Comparison of ENCODE assay signal across 30 cellular contexts in the genomic region with DNA sequence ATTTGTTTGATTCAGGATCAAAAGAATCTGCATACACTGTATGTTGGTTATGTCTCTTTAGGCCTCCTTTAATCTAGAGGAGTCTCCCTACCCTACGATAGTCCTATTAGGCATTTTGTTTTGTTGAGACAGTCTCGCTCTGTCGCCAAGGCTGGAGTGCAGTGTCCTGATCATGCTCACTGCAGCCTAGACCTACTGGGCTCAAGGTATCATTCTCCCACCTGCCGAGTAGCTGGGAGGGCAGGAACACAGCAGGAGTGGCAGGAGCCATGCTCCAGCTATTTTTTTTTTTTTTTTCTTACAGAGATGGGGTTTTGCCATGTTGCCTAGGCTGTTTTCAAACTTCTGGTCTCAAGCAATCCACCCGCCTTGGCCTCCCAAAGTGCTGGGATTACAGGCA.
"Had no signal": no experiment of that assay in that cellular context is flagged by ENCODE, and none has a peak within 500 bp of the region (broad histone marks: within the 10 kb centered on the region; RNA-seq: fewer than 3 reads in every experiment).

No MANE protein-coding gene starts in this region.

- H3K9me3 ChIP-seq: adrenal gland, body of pancreas, esophagus muscularis mucosa, gastrocnemius medialis, heart left ventricle had no signal

- H3K4me3 Mint-ChIP-seq: activated CD4-positive, alpha-beta memory T cell treated with anti-CD3 and anti-CD28 coated beads, Interleukin-2, amount 10 ng/mL, durations not matched to agents 7 days and 5 days; activated CD4-positive, alpha-beta T cell treated with anti-CD3 and anti-CD28 coated beads, Interleukin-2, amount 10 ng/mL, durations not matched to agents 7 days and 5 days; activated naive CD4-positive, alpha-beta T cell treated with anti-CD3 and anti-CD28 coated beads for 36 hours; activated naive CD4-positive, alpha-beta T cell treated with anti-CD3 and anti-CD28 coated beads, Interleukin-2, amount 50 U/mL, for 24 hours; activated naive CD8-positive, alpha-beta T cell treated with anti-CD3 and anti-CD28 coated beads for 36 hours; activated naive CD8-positive, alpha-beta T cell treated with anti-CD3 and anti-CD28 coated beads, Interleukin-2, amount 50 U/mL, for 24 hours; activated T-cell treated with anti-CD3 and anti-CD28 coated beads, Interleukin-2, amount 50 U/mL, for 24 hours; activated T-cell treated with anti-CD3 and anti-CD28 coated beads, Interleukin-2, amount 50 U/mL, for 72 hours; effector memory CD8-positive, alpha-beta T cell had no signal

- H3K27ac ChIP-seq: adrenal gland, body of pancreas, esophagus muscularis mucosa, foreskin keratinocyte, gastrocnemius medialis, heart left ventricle had no signal

- H3K27me3 ChIP-seq: adrenal gland, body of pancreas, esophagus muscularis mucosa, foreskin keratinocyte, gastrocnemius medialis, heart left ventricle had no signal

- FAIRE-seq: colon had no signal

- H3K27ac Mint-ChIP-seq: activated CD4-positive, alpha-beta memory T cell treated with anti-CD3 and anti-CD28 coated beads, Interleukin-2, amount 10 ng/mL, durations not matched to agents 7 days and 5 days; activated CD4-positive, alpha-beta T cell treated with anti-CD3 and anti-CD28 coated beads, Interleukin-2, amount 10 ng/mL, durations not matched to agents 7 days and 5 days; activated naive CD4-positive, alpha-beta T cell treated with anti-CD3 and anti-CD28 coated beads for 36 hours; activated naive CD4-positive, alpha-beta T cell treated with anti-CD3 and anti-CD28 coated beads, Interleukin-2, amount 50 U/mL, for 24 hours; activated naive CD8-positive, alpha-beta T cell treated with anti-CD3 and anti-CD28 coated beads for 36 hours; activated naive CD8-positive, alpha-beta T cell treated with anti-CD3 and anti-CD28 coated beads, Interleukin-2, amount 50 U/mL, for 24 hours; activated T-cell treated with anti-CD3 and anti-CD28 coated beads, Interleukin-2, amount 50 U/mL, for 24 hours; activated T-cell treated with anti-CD3 and anti-CD28 coated beads, Interleukin-2, amount 50 U/mL, for 72 hours; effector memory CD8-positive, alpha-beta T cell had no signal

- H3K4me1 ChIP-seq: adrenal gland, body of pancreas, esophagus muscularis mucosa, foreskin keratinocyte had no signal

- H3K9me3 Mint-ChIP-seq: activated CD4-positive, alpha-beta memory T cell treated with anti-CD3 and anti-CD28 coated beads, Interleukin-2, amount 10 ng/mL, durations not matched to agents 7 days and 5 days; activated CD4-positive, alpha-beta T cell treated with anti-CD3 and anti-CD28 coated beads, Interleukin-2, amount 10 ng/mL, durations not matched to agents 7 days and 5 days; activated naive CD4-positive, alpha-beta T cell treated with anti-CD3 and anti-CD28 coated beads for 36 hours; activated naive CD4-positive, alpha-beta T cell treated with anti-CD3 and anti-CD28 coated beads, Interleukin-2, amount 50 U/mL, for 24 hours; activated naive CD8-positive, alpha-beta T cell treated with anti-CD3 and anti-CD28 coated beads for 36 hours; activated naive CD8-positive, alpha-beta T cell treated with anti-CD3 and anti-CD28 coated beads, Interleukin-2, amount 50 U/mL, for 24 hours; activated T-cell treated with anti-CD3 and anti-CD28 coated beads, Interleukin-2, amount 50 U/mL, for 24 hours; activated T-cell treated with anti-CD3 and anti-CD28 coated beads, Interleukin-2, amount 50 U/mL, for 72 hours; effector memory CD8-positive, alpha-beta T cell had no signal

- ATAC-seq: activated naive CD8-positive, alpha-beta T cell treated with anti-CD3 and anti-CD28 coated beads, Interleukin-2, amount 50 U/mL, for 24 hours; activated T-cell treated with anti-CD3 and anti-CD28 coated beads, Interleukin-2, amount 50 U/mL, for 72 hours; body of pancreas; effector memory CD8-positive, alpha-beta T cell; foreskin keratinocyte; gastrocnemius medialis; heart left ventricle had no signal

- H3K4me1 Mint-ChIP-seq: activated CD4-positive, alpha-beta memory T cell treated with anti-CD3 and anti-CD28 coated beads, Interleukin-2, amount 10 ng/mL, durations not matched to agents 7 days and 5 days; activated CD4-positive, alpha-beta T cell treated with anti-CD3 and anti-CD28 coated beads, Interleukin-2, amount 10 ng/mL, durations not matched to agents 7 days and 5 days; activated naive CD4-positive, alpha-beta T cell treated with anti-CD3 and anti-CD28 coated beads, Interleukin-2, amount 50 U/mL, for 24 hours; activated naive CD8-positive, alpha-beta T cell treated with anti-CD3 and anti-CD28 coated beads for 36 hours; activated naive CD8-positive, alpha-beta T cell treated with anti-CD3 and anti-CD28 coated beads, Interleukin-2, amount 50 U/mL, for 24 hours had no signal

- H3K36me3 ChIP-seq: adrenal gland, esophagus muscularis mucosa, gastrocnemius medialis, heart left ventricle had no signal

- H3K27me3 Mint-ChIP-seq: activated CD4-positive, alpha-beta memory T cell treated with anti-CD3 and anti-CD28 coated beads, Interleukin-2, amount 10 ng/mL, durations not matched to agents 7 days and 5 days; activated CD4-positive, alpha-beta T cell treated with anti-CD3 and anti-CD28 coated beads, Interleukin-2, amount 10 ng/mL, durations not matched to agents 7 days and 5 days; activated naive CD8-positive, alpha-beta T cell treated with anti-CD3 and anti-CD28 coated beads for 36 hours; activated T-cell treated with anti-CD3 and anti-CD28 coated beads, Interleukin-2, amount 50 U/mL, for 24 hours; effector memory CD8-positive, alpha-beta T cell had no signal

- H3K36me3 Mint-ChIP-seq: activated naive CD4-positive, alpha-beta T cell treated with anti-CD3 and anti-CD28 coated beads, Interleukin-2, amount 50 U/mL, for 24 hours; activated naive CD8-positive, alpha-beta T cell treated with anti-CD3 and anti-CD28 coated beads for 36 hours had no signal

- DNase-seq: activated CD4-positive, alpha-beta memory T cell treated with anti-CD3 and anti-CD28 coated beads, Interleukin-2, amount 10 ng/mL, durations not matched to agents 7 days and 5 days; activated CD4-positive, alpha-beta T cell treated with anti-CD3 and anti-CD28 coated beads for 1 hour; activated CD4-positive, alpha-beta T cell treated with anti-CD3 and anti-CD28 coated beads for 4 hours; activated CD4-positive, alpha-beta T cell treated with anti-CD3 and anti-CD28 coated beads, Interleukin-2, amount 10 ng/mL, durations not matched to agents 7 days and 5 days; activated CD4-positive, alpha-beta T cell treated with anti-CD3 and anti-CD28 coated beads, Interleukin-2, amount 50 U/mL, for 4 hours; activated CD8-positive, alpha-beta memory T cell treated with anti-CD3 and anti-CD28 coated beads, Interleukin-2, amount 50 U/mL, for 48 hours; activated naive CD4-positive, alpha-beta T cell treated with anti-CD3 and anti-CD28 coated beads for 36 hours; activated naive CD8-positive, alpha-beta T cell treated with anti-CD3 and anti-CD28 coated beads for 36 hours; activated naive CD8-positive, alpha-beta T cell treated with anti-CD3 and anti-CD28 coated beads, Interleukin-2, amount 50 U/mL, for 24 hours; activated T-cell treated with anti-CD3 and anti-CD28 coated beads for 4 hours; activated T-cell treated with anti-CD3 and anti-CD28 coated beads, Interleukin-2, amount 50 U/mL, for 24 hours; activated T-cell treated with anti-CD3 and anti-CD28 coated beads, Interleukin-2, amount 50 U/mL, for 72 hours; adrenal gland; amygdala; aorta; body of pancreas; caudate nucleus; cortex of kidney; dermis blood vessel endothelial cell; effector CD4-positive, alpha-beta T cell; effector memory CD8-positive, alpha-beta T cell; erythroblast; foreskin keratinocyte; gastrocnemius medialis; glutamatergic neuron; heart left ventricle; T-helper 2 cell had no signal

- H3K4me3 ChIP-seq: adrenal gland, body of pancreas, esophagus muscularis mucosa, gastrocnemius medialis, heart left ventricle had no signal
